In genomic region chr1:115534-115933, GRCh38 we compare ENCODE assay signal across 1 cellular context.
TF ChIP-seq lines count a peak whose summit lies in the region.
"Not testable (repeated sequence)": the region's sequence is repeated elsewhere in the genome, so short reads cannot be mapped to it uniquely, and the experiment has no call there.

No MANE protein-coding gene starts in this region.

TF ChIP-seq in K562, 482 proteins besides CTCF, POLR2A, EP300 and RAD21 (continued from another document and continues in another):
- 0 out of 2 replicates have a peak, but pooled peaks have one; percentile 23 for TF ChIP-seq ZBTB40 (IDR thresholded peaks at IDR 0.05)
- not testable (repeated sequence) for TF ChIP-seq ZBTB40 (CRISPR knock-in tag; IDR thresholded peaks at IDR 0.05)
- peak; percentile 70 for TF ChIP-seq MTA2 (IDR thresholded peaks at IDR 0.05; ENCODE audit: low read depth)
- peak; percentile 80 for TF ChIP-seq TAL1 (IDR thresholded peaks at IDR 0.05)
- peak; percentile 85 for TF ChIP-seq ZBTB2 (IDR thresholded peaks at IDR 0.05)
- TF ChIP-seq NONO (IDR thresholded peaks at IDR 0.05; ENCODE audit: low read depth in 2 of 2, low read length in 1 of 2) = 0 out of 4 replicates have a peak, but pooled peaks of 1 of the 2 experiments have one; percentile 23
- TF ChIP-seq MLLT1 (IDR thresholded peaks at IDR 0.05) = peak; percentile 90 to 92
- peak; percentile 84; the same call in 1 of the 2 replicates for TF ChIP-seq NFRKB (IDR thresholded peaks at IDR 0.05; ENCODE audit: low read depth)
- TF ChIP-seq DMBX1 (CRISPR knock-in tag; IDR thresholded peaks at IDR 0.05; ENCODE audit: borderline replicate concordance) = 0 out of 2 replicates have a peak, but pooled peaks have one; percentile 52
- peak; percentile 52; the same call in 1 of the 2 replicates for TF ChIP-seq NBN (IDR thresholded peaks at IDR 0.05; ENCODE audit: low read depth)
- peak; percentile 85 for TF ChIP-seq CBFA2T2 (conservative IDR thresholded peaks at IDR 0.05)
- peak; percentile 68 for TF ChIP-seq ATF7 (IDR thresholded peaks at IDR 0.05)
- 0 out of 2 replicates have a peak, but pooled peaks have one; percentile 29 for TF ChIP-seq NCOA1 (IDR thresholded peaks at IDR 0.05; ENCODE audit: low read depth)
- TF ChIP-seq TCF3 (CRISPR knock-in tag; IDR thresholded peaks at IDR 0.05) = peak; percentile 76
- 0 out of 2 replicates have a peak, but pooled peaks have one; percentile 45 for TF ChIP-seq THAP12 (CRISPR knock-in tag; IDR thresholded peaks at IDR 0.05)
- TF ChIP-seq SOX6 (IDR thresholded peaks at IDR 0.05) = peak; percentile 76
- peak in 1 of 2 experiments; percentile 73 for TF ChIP-seq AFF1 (IDR thresholded peaks at IDR 0.05; ENCODE audit: low read depth in 1 of 2, partially characterized antibody in 2 of 2)
- TF ChIP-seq CGGBP1 (CRISPR knock-in tag; IDR thresholded peaks at IDR 0.05) = peak; percentile 11; the same call in 1 of the 2 replicates
- TF ChIP-seq CC2D1A (IDR thresholded peaks at IDR 0.05) = peak; percentile 26; the same call in 1 of the 2 replicates
- TF ChIP-seq MEIS2 (IDR thresholded peaks at IDR 0.05; ENCODE audit: partially characterized antibody) = peak; percentile 22
- TF ChIP-seq GATAD2A (IDR thresholded peaks at IDR 0.05) = peak; percentile 78; the same call in 1 of the 2 replicates
- TF ChIP-seq TEAD1 (CRISPR knock-in tag; IDR thresholded peaks at IDR 0.05) = peak in 1 of 2 experiments; percentile 56; a peak in 1 of 4 replicates
- peak; percentile 40; the same call in 1 of the 2 replicates for TF ChIP-seq EGR1 (conservative IDR thresholded peaks at IDR 0.05)
- peak; percentile 72 for TF ChIP-seq C11orf30 (IDR thresholded peaks at IDR 0.05; ENCODE audit: low read depth)
- peak; percentile 69; the same call in 1 of the 2 replicates for TF ChIP-seq LEF1 (IDR thresholded peaks at IDR 0.05)
- TF ChIP-seq MTA1 (IDR thresholded peaks at IDR 0.05; ENCODE audit: borderline replicate concordance) = peak; percentile 60; the same call in 1 of the 2 replicates
- peak; percentile 85 for TF ChIP-seq ZNF592 (IDR thresholded peaks at IDR 0.05)
- peak; percentile 87 for TF ChIP-seq NCOR1 (IDR thresholded peaks at IDR 0.05)
- TF ChIP-seq TRIM28 (IDR thresholded peaks at IDR 0.05) = peak; percentile 61; the same call in 1 of the 2 replicates
- peak; percentile 89 for TF ChIP-seq DPF2 (IDR thresholded peaks at IDR 0.05)
- TF ChIP-seq ARNT (IDR thresholded peaks at IDR 0.05) = peak in 1 of 2 experiments; percentile 75; a peak in 1 of 4 replicates
- 0 out of 2 replicates have a peak, but pooled peaks have one; percentile 34 for TF ChIP-seq CXXC5 (CRISPR knock-in tag; IDR thresholded peaks at IDR 0.05)
- peak; percentile 58 for TF ChIP-seq TAF9B (IDR thresholded peaks at IDR 0.05; ENCODE audit: partially characterized antibody)
- TF ChIP-seq BRD9 (IDR thresholded peaks at IDR 0.05; ENCODE audit: low read depth, partially characterized antibody) = peak; percentile 75
- peak; percentile 92 for TF ChIP-seq HDAC2 (IDR thresholded peaks at IDR 0.05)
